Comparison of ENCODE assay signal across 1 cellular context in genomic region chr5:169876376-169876775, GRCh38.
TF ChIP-seq lines count a peak whose summit lies in the region.

No MANE protein-coding gene starts in this region.

TF ChIP-seq in SK-N-SH treated with all-trans-retinoic acid at 6 μM for 48 hours, 23 proteins besides CTCF, POLR2A, EP300 and RAD21 (continued from another document):
- TF ChIP-seq SNAI2 (CRISPR knock-in tag; IDR thresholded peaks at IDR 0.05), result no peak
- TF ChIP-seq ZNF8 (CRISPR knock-in tag; IDR thresholded peaks at IDR 0.05), result no peak
- no peak for TF ChIP-seq ZFP30 (CRISPR knock-in tag; IDR thresholded peaks at IDR 0.05)
- no peak for TF ChIP-seq ARNTL (CRISPR knock-in tag; IDR thresholded peaks at IDR 0.05; ENCODE audit: borderline replicate concordance, low read depth)
- no peak for TF ChIP-seq OSR1 (CRISPR knock-in tag; IDR thresholded peaks at IDR 0.05)
